Comparison of ENCODE assay signal across 8 cellular contexts in genomic region chr3:126134219-126134975, GRCh38. TPM values are rescaled to one million over a fixed set of nuclear protein-coding genes. Genes with fewer than 3 reads are reported as not detected.
DNase-seq lines count a peak whose midpoint lies in the region; ATAC-seq, FAIRE-seq and TF ChIP-seq lines count a peak whose summit lies in the region.

No MANE protein-coding gene starts in this region.

- H3K4me2 ChIP-seq in MM.1S (ENCODE audit: low read depth, low read length): peak overlapping the region; percentile 61; the same call in 1 of the 2 replicates
- H3K4me2 ChIP-seq in K562 (ENCODE audit: insufficient read depth, low read length): no peak overlapping the region

- no peaks in the 10 kb centered on the region for H3K79me2 ChIP-seq in MM.1S (ENCODE audit: low read length)
- no peaks in the 10 kb centered on the region for H3K79me2 ChIP-seq in K562 (ENCODE audit: control insufficient read depth, insufficient read depth, low read length)

- CTCF ChIA-PET in K562 (lab: Yijun Ruan, JAX; ENCODE audit: low intra/inter-chr PET ratio): interaction anchor here (0.6 to 3.8 kb wide), 3 partner anchors 57 to 1321 kb away, joined by 4 to 30 read pairs (median 4); no protein-coding TSS in a partner anchor

- TF ChIP-seq EP300 in K562 (IDR thresholded peaks at IDR 0.05; ENCODE audit: low read length): no peak

- H3K27ac ChIP-seq in MM.1S (ENCODE audit: low read length) (no peak overlapping the region), K562 (ENCODE audit: extremely low read depth, low read depth, low read length) (no peak overlapping the region), iPS DF 6.9 (ENCODE audit: low read length) (no peak overlapping the region)

- TF ChIP-seq CTCF in MM.1S (IDR thresholded peaks at IDR 0.05; ENCODE audit: low read length) (peak; percentile 78), K562 (IDR thresholded peaks at IDR 0.05 in 2 of 3, conservative IDR thresholded peaks at IDR 0.05 in 1 of 3; ENCODE audit: insufficient read depth in 2 of 3, low read depth in 1 of 3, low read length in 3 of 3) (peak; percentile 61 to 76 (median 64))

- ATAC-seq in K562: peak; percentile 94
- ATAC-seq in HG02588 (IDR thresholded peaks at IDR 0.05; ENCODE audit: unreplicated experiment): no peak
- no peak for ATAC-seq in GM19023 (IDR thresholded peaks at IDR 0.05; ENCODE audit: unreplicated experiment)

- TF ChIP-seq RAD21 in K562 (CRISPR knock-in tag; conservative IDR thresholded peaks at IDR 0.05 in 1 of 2, IDR thresholded peaks at IDR 0.05 in 1 of 2): peak; percentile 78 to 82

- no peaks in the 10 kb centered on the region for H3F3A ChIP-seq in MM.1S (ENCODE audit: insufficient read depth, low read length)

- H3K9me3 ChIP-seq in MM.1S (replicated peaks; ENCODE audit: insufficient read depth, low read length) (no peaks in the 10 kb centered on the region), K562 (replicated peaks; ENCODE audit: control insufficient read depth, insufficient read depth, low read depth, low read length) (no peaks in the 10 kb centered on the region), iPS DF 6.9 (ENCODE audit: control insufficient read depth, insufficient read depth, low read length) (no peaks in the 10 kb centered on the region)

- no peaks in the 10 kb centered on the region for H3K9me2 ChIP-seq in MM.1S (replicated peaks; ENCODE audit: insufficient read depth, low read length)

- H2AFZ ChIP-seq in MM.1S (ENCODE audit: low read length) (peak overlapping the region; percentile 74), K562 (ENCODE audit: low read depth, low read length) (0 out of 2 replicates have a peak overlapping the region, but pooled peaks have one; percentile 55)

- no peaks in the 10 kb centered on the region for H3K4me1 ChIP-seq in MM.1S (ENCODE audit: low read length)
- no peaks in the 10 kb centered on the region; a peak in 1 of 5 replicates for H3K4me1 ChIP-seq in K562 (replicated peaks in 1 of 2; ENCODE audit: control insufficient read depth in 2 of 2, insufficient read depth in 2 of 2, low read length in 2 of 2)
- peaks cover 9% of the 10 kb centered on the region for H3K4me1 ChIP-seq in iPS DF 6.9 (ENCODE audit: control insufficient read depth, insufficient read depth, low read length)

- intact Hi-C loops in K562 (cut with micrococcal nuclease): loop anchor here (1.0 kb wide), 1 partner anchor 255 kb away; no protein-coding TSS in a partner anchor

- no peaks in the 10 kb centered on the region for H4K20me1 ChIP-seq in MM.1S (ENCODE audit: insufficient read depth, low read length)
- 0 out of 2 replicates have a peak, but pooled peaks cover 9% of the 10 kb centered on the region for H4K20me1 ChIP-seq in K562 (replicated peaks; ENCODE audit: control insufficient read depth, insufficient read depth, low read length)

- 15% methylated on average over 17 of the region's 23 CpGs for WGBS in K562 (ENCODE audit: insufficient coverage, low coverage, missing lambda C conversion rate)
- no CpG with 5 or more reads among the region's 23 CpGs for WGBS in iPS DF 6.9 (ENCODE audit: insufficient coverage, insufficient read length)

- H3K27me3 ChIP-seq in MM.1S (replicated peaks; ENCODE audit: insufficient read depth, low read length): peaks cover 5% of the 10 kb centered on the region; the same call in 1 of the 2 replicates
- peaks cover 0 to 39% of the 10 kb centered on the region in 2 experiments; a peak in 2 of 5 replicates for H3K27me3 ChIP-seq in K562 (ENCODE audit: control insufficient read depth in 2 of 2, insufficient read depth in 2 of 2, low read length in 2 of 2)
- no peaks in the 10 kb centered on the region for H3K27me3 ChIP-seq in iPS DF 6.9 (ENCODE audit: control insufficient read depth, insufficient read depth, low read length)

- H3K36me3 ChIP-seq in MM.1S (replicated peaks; ENCODE audit: insufficient read depth, low read length) (no peaks in the 10 kb centered on the region), K562 (ENCODE audit: control insufficient read depth, insufficient read depth, low read length) (no peaks in the 10 kb centered on the region), iPS DF 6.9 (ENCODE audit: control insufficient read depth, insufficient read depth, low read length) (no peaks in the 10 kb centered on the region)

- FAIRE-seq in K562 (lab: Jason Lieb, UNC): no peak

- H3K9ac ChIP-seq in MM.1S (ENCODE audit: low read length): no peak overlapping the region
- no peak overlapping the region for H3K9ac ChIP-seq in K562 (ENCODE audit: insufficient read depth in 1 of 2, low read depth in 2 of 2, low read length in 2 of 2)

- no TSS peak for BruUV-seq in K562 (replicated peaks; lab: Mats Ljungman, UMichigan)

- in situ Hi-C loops in K562 (cut with MboI): loop anchor here (25.0 kb wide), 1 partner anchor 253 kb away; the partner anchor contains the start of gene CFAP100

- TF ChIP-seq POLR2A in K562 (conservative IDR thresholded peaks at IDR 0.05): no peak

- peak; percentile 8 for DNase-seq in GDM1 (lab: John Stamatoyannopoulos, UW)
- peak; percentile 55 for DNase-seq in MM.1S
- peak; percentile 23 for DNase-seq in SKM-1 (lab: John Stamatoyannopoulos, UW; ENCODE audit: unreplicated experiment)
- peak; percentile 45 to 62 (median 58) for DNase-seq in K562 (ENCODE audit: extremely low read depth in 1 of 4, low spot score in 3 of 4)
- DNase-seq in iPS DF 6.9 (ENCODE audit: low read depth, low spot score): peak; percentile 37
- peak; percentile 15 for DNase-seq in smooth muscle cell of the brain vasculature (ENCODE audit: low read depth, low spot score)

- POLR2A ChIA-PET in K562 (lab: Yijun Ruan, JAX): no interaction called here

- H3K9me1 ChIP-seq in K562 (ENCODE audit: control insufficient read depth, insufficient read depth, low read length): no peaks in the 10 kb centered on the region

- no peak overlapping the region for H3K4me3 ChIP-seq in MM.1S (ENCODE audit: low read length)
- no peak overlapping the region for H3K4me3 ChIP-seq in K562
- H3K4me3 ChIP-seq in iPS DF 6.9 (ENCODE audit: low read length): no peak overlapping the region

TF ChIP-seq in K562, 482 proteins besides CTCF, POLR2A, EP300 and RAD21 (continues in another document):
- TF ChIP-seq L3MBTL2 (IDR thresholded peaks at IDR 0.05): 0 out of 2 replicates have a peak, but pooled peaks have one; percentile 15
- TF ChIP-seq CXXC5 (CRISPR knock-in tag; IDR thresholded peaks at IDR 0.05): peak; percentile 42; the same call in 1 of the 2 replicates
- peak; percentile 55; the same call in 1 of the 2 replicates for TF ChIP-seq VEZF1 (CRISPR knock-in tag; IDR thresholded peaks at IDR 0.05)

RNA-seq across cellular contexts. Expression of gene ALDH1L1, which starts 46.0 kb away (rescaled TPM):
- total RNA-seq in K562 (2011; cell fraction: chromatin; rRNA removed; ENCODE audit: low replicate concordance): 0.21 TPM in 1 of 2 replicates, not detected in the other
- total RNA-seq in K562 (2011; cell fraction: nucleolus; rRNA removed): not detected in 2 replicates
- not detected in 2 replicates for total RNA-seq in K562 (2011; cell fraction: nucleoplasm; rRNA removed)
- total RNA-seq in K562 (2014; rRNA removed) (0.23 and 0.33 TPM in 2 replicates), K562 (2014; rRNA removed; fragmentation: Illumina TruSeq; extraction: Trizol) (0.51 and 0.58 TPM in 2 replicates), K562 (2015; rRNA removed; fragmentation: Illumina TruSeq; extraction: Trizol) (1.8 and 1.9 TPM in 2 replicates), K562 (2021) (0.60 and 1.5 TPM in 2 replicates)
- polyA plus RNA-seq in K562 (2011; rRNA removed) (not detected in 2 replicates), K562 (2014; fragmentation: Illumina TruSeq; extraction: Trizol) (0.56 and 0.96 TPM in 2 replicates), K562 (2014; fragmentation: Nextera tagmentation; extraction: Ambion mirVana) (under 1 TPM; 0.06 to 0.34 TPM), K562 (2014; rRNA removed) (0.24 and 1.7 TPM in 2 replicates)
- 0.03 TPM in 1 of 2 replicates, not detected in the other for polyA plus RNA-seq in K562 (2011; cell fraction: cytosol; rRNA removed)
- not detected in 2 replicates for polyA plus RNA-seq in K562 (2011; cell fraction: nucleus; rRNA removed)
- polyA plus RNA-seq in K562 (2012): 0.65 and 3.8 TPM in 2 replicates
- not detected in 2 replicates for polyA minus RNA-seq in K562 (2011; rRNA and poly(A)+ RNA removed)
- polyA minus RNA-seq in K562 (2011; cell fraction: cytosol; rRNA and poly(A)+ RNA removed): not detected in 2 replicates
- polyA minus RNA-seq in K562 (2011; cell fraction: nucleus; rRNA and poly(A)+ RNA removed): not detected in 2 replicates

RNA-seq across cellular contexts. Expression of gene SLC41A3, which starts 50.5 kb away (rescaled TPM):
- total RNA-seq in K562 (2011; cell fraction: chromatin; rRNA removed; ENCODE audit: low replicate concordance): 17.4 and 40.3 TPM in 2 replicates
- total RNA-seq in K562 (2011; cell fraction: nucleolus; rRNA removed): 46.7 and 46.8 TPM in 2 replicates
- total RNA-seq in K562 (2011; cell fraction: nucleoplasm; rRNA removed): 33.0 and 34.9 TPM in 2 replicates
- total RNA-seq in K562 (2014; rRNA removed) (11.2 and 22.0 TPM in 2 replicates), K562 (2014; rRNA removed; fragmentation: Illumina TruSeq; extraction: Trizol) (7.1 and 7.7 TPM in 2 replicates), K562 (2015; rRNA removed; fragmentation: Illumina TruSeq; extraction: Trizol) (9.4 and 9.6 TPM in 2 replicates), K562 (2021) (18.1 and 18.9 TPM in 2 replicates)
- polyA plus RNA-seq in K562 (2011; rRNA removed) (20.7 and 22.3 TPM in 2 replicates), K562 (2014; fragmentation: Illumina TruSeq; extraction: Trizol) (15.4 and 19.1 TPM in 2 replicates), K562 (2014; fragmentation: Nextera tagmentation; extraction: Ambion mirVana) (1 to 10 TPM; 4.1 to 4.2 TPM), K562 (2014; rRNA removed) (17.2 and 24.6 TPM in 2 replicates)
- polyA plus RNA-seq in K562 (2011; cell fraction: cytosol; rRNA removed): 27.1 and 37.6 TPM in 2 replicates
- polyA plus RNA-seq in K562 (2011; cell fraction: nucleus; rRNA removed): 43.8 and 91.5 TPM in 2 replicates
- 15.2 and 43.6 TPM in 2 replicates for polyA plus RNA-seq in K562 (2012)
- 11.5 and 14.0 TPM in 2 replicates for polyA minus RNA-seq in K562 (2011; rRNA and poly(A)+ RNA removed)
- 13.6 and 16.8 TPM in 2 replicates for polyA minus RNA-seq in K562 (2011; cell fraction: cytosol; rRNA and poly(A)+ RNA removed)
- polyA minus RNA-seq in K562 (2011; cell fraction: nucleus; rRNA and poly(A)+ RNA removed): 9.8 and 14.7 TPM in 2 replicates

Comparison
In these comparisons a context has a peak if more than half of its experiments do, and no peak if none do; other contexts are left out.
1. DNase-seq: peak in every context shown above with its lines; median percentile 58 in K562; 55 in MM.1S; 37 in iPS DF 6.9; 23 in SKM-1; 15 in smooth muscle cell of the brain vasculature; 8 in GDM1.